ENCODE assay signal across 10 cellular contexts in the genomic region with DNA sequence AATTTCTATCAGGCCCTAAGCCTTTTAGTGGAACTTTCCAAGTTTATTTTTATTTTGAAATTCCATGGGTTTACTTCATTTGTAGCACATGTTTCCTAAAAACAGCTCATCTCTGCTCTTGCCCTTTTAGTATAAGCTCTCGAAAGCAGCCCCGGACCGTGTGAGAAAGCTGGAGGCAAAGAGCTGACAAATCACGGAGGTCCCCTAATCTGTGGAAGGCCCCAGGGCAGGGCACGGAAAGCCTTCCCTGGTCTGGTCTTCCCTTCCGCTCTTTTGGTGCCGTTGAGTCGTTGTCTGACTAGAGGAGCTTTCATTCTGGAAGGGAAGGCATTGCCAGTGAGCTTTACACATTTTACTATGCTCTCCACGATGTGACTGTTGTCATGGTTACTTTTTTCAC.
A peak's percentile ranks its signal among the peaks of the same experiment; 100 is the strongest.
DNase-seq lines count a peak whose midpoint lies in the region; ATAC-seq and TF ChIP-seq lines count a peak whose summit lies in the region.
"Had no signal": no experiment of that assay in that cellular context is flagged by ENCODE, and none has a peak within 500 bp of the region (broad histone marks: within the 10 kb centered on the region; RNA-seq: fewer than 3 reads in every experiment).

No MANE protein-coding gene starts in this region.

- BruUV-seq in A673 (replicated peaks; lab: Mats Ljungman, UMichigan), result no TSS peak

- 45 to 48% methylated on average over 9 of the region's 9 CpGs for WGBS in esophagus squamous epithelium, 2 donors

- intact Hi-C loops in A673 (cut with micrococcal nuclease; ENCODE audit: unreplicated experiment), result no loop called here
- intact Hi-C loops in esophagus squamous epithelium (cut with DNase I), result no loop called here

- no peak overlapping the region for H3K27ac ChIP-seq in A673 (ENCODE audit: low read depth, low read length, poor library complexity, severe bottlenecking)
- peak overlapping the region in 2 of 4 donors; percentile 16 to 27 for H3K27ac ChIP-seq in esophagus squamous epithelium

- H3K9me3 ChIP-seq in A673 (ENCODE audit: low read depth, low read length, poor library complexity, severe bottlenecking), result no peaks in the 10 kb centered on the region
- H3K9me3 ChIP-seq in esophagus squamous epithelium, result peaks cover 0 to 8% (median 0%) of the 10 kb centered on the region in 3 donors
- H3K9me3 ChIP-seq in neuron (ENCODE audit: low read length), result no peaks in the 10 kb centered on the region

- peak overlapping the region; percentile 85 for H2AFZ ChIP-seq in neuron (ENCODE audit: low read depth, low read length)

- DNase-seq in A673 (ENCODE audit: low spot score) (no peak), NB4 (ENCODE audit: low read depth) (no peak), esophagus squamous epithelium (lab: John Stamatoyannopoulos, UW) (no peak), SW480 (ENCODE audit: low spot score) (no peak)
- no peak for DNase-seq in activated naive CD4-positive, alpha-beta T cell treated with Interleukin-2 at 50 U/mL for 16 hours
- DNase-seq in NK-92 treated with Interleukin-12 subunit alpha and Interleukin-12 subunit beta, amount 100 ng/mL, for 24 hours (lab: John Stamatoyannopoulos, UW), result no peak
- DNase-seq: cortex of kidney, NCI-H1436 had no signal

- H3K4me1 ChIP-seq in A673 (ENCODE audit: insufficient read depth, low read length, poor library complexity, severe bottlenecking), result peaks cover 8% of the 10 kb centered on the region
- H3K4me1 ChIP-seq in esophagus squamous epithelium, result peaks cover 7 to 21% (median 10%) of the 10 kb centered on the region in 3 donors
- H3K4me1 ChIP-seq in neuron (ENCODE audit: insufficient read depth, low read length), result peaks cover 14% of the 10 kb centered on the region

- no peak for TF ChIP-seq CTCF in A673 (conservative IDR thresholded peaks at IDR 0.05; ENCODE audit: low read depth, low read length)
- TF ChIP-seq CTCF in NB4 (IDR thresholded peaks at IDR 0.05; ENCODE audit: low read depth, low read length), result no peak
- TF ChIP-seq CTCF in esophagus squamous epithelium (IDR thresholded peaks at IDR 0.05), result no peak

- H3K36me3 ChIP-seq in A673 (ENCODE audit: insufficient read depth, low read length, poor library complexity, severe bottlenecking) (no peaks in the 10 kb centered on the region), esophagus squamous epithelium (no peaks in the 10 kb centered on the region), neuron (ENCODE audit: insufficient read depth, low read length) (no peaks in the 10 kb centered on the region)

- CTCF ChIA-PET in A673 (lab: Charles Lee), result interaction anchor here (1.4 kb wide), 1 partner anchor 103 kb away, joined by 3 read pairs; no protein-coding TSS in a partner anchor

- peak overlapping the region; percentile 39 for H3K4me3 ChIP-seq in A673 (ENCODE audit: low read depth, low read length, poor library complexity, severe bottlenecking)
- peak overlapping the region; percentile 53 for H3K4me3 ChIP-seq in NB4 (ENCODE audit: low read depth, low read length)
- H3K4me3 ChIP-seq in esophagus squamous epithelium, result peak overlapping the region in 3 of 4 donors; percentile 44 to 68 (median 47)
- H3K4me3 ChIP-seq in neuron (ENCODE audit: low read length), result peak overlapping the region; percentile 48

- POLR2A ChIA-PET in A673 (lab: Charles Lee; ENCODE audit: low non-redundant PET), result no interaction called here

- TF ChIP-seq POLR2A in NB4 (IDR thresholded peaks at IDR 0.05; ENCODE audit: extremely low read depth, insufficient read length) (no peak), esophagus squamous epithelium (IDR thresholded peaks at IDR 0.05) (no peak)

- ATAC-seq in GM21723 (IDR thresholded peaks at IDR 0.05; ENCODE audit: unreplicated experiment), result no peak

- H3K27me3 ChIP-seq in A673 (replicated peaks; ENCODE audit: insufficient read depth, low read depth, low read length, poor library complexity) (peaks cover 56% of the 10 kb centered on the region), esophagus squamous epithelium (peaks cover 0 to 72% (median 2%) of the 10 kb centered on the region in 4 donors), neuron (ENCODE audit: insufficient read depth, low read length) (peaks cover 36% of the 10 kb centered on the region)
